20 cellular contexts compared by ENCODE assay signal in the genomic region with DNA sequence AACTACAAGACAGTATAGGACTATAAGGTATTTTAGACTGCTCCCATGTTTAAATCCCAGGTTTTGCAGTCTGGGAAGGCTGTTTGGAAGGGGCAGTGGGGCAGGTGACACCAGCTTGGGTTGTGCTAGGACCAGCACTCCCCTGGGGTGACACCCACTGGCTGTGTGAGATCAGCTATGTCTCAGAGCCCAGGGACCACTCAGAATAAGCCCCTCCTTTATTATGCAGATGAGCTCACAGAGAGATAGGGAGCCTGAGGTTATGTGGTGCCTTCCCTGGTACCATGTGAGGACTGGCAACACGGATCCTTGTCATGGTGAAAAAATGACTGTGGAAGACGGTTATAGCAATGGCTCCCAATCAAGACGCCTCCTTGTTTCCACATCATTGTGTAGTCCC.
A peak's percentile ranks its signal among the peaks of the same experiment; 100 is the strongest.
DNase-seq lines count a peak whose midpoint lies in the region; ATAC-seq, FAIRE-seq and TF ChIP-seq lines count a peak whose summit lies in the region.
"Had no signal": no experiment of that assay in that cellular context is flagged by ENCODE, and none has a peak within 500 bp of the region (broad histone marks: within the 10 kb centered on the region; RNA-seq: fewer than 3 reads in every experiment).

No MANE protein-coding gene starts in this region.

- H3K4me2 ChIP-seq in PC-3 (ENCODE audit: low read length) (no peak overlapping the region), K562 (ENCODE audit: insufficient read depth, low read length) (no peak overlapping the region)

- H4K20me1 ChIP-seq in PC-3 (ENCODE audit: low read length) (no peaks in the 10 kb centered on the region), K562 (replicated peaks; ENCODE audit: control insufficient read depth, insufficient read depth, low read length) (no peaks in the 10 kb centered on the region)

- no peaks in the 10 kb centered on the region for H3K36me3 Mint-ChIP-seq in activated T-cell treated with anti-CD3 and anti-CD28 coated beads, Interleukin-2, amount 50 U/mL, for 72 hours (ENCODE audit: insufficient read depth in 2 of 2)

- peak; percentile 35 to 57 for ATAC-seq in activated T-cell treated with anti-CD3 and anti-CD28 coated beads, Interleukin-2, amount 50 U/mL, for 72 hours (replicated peaks in 1 of 2)
- peak; percentile 38 for ATAC-seq in PC-3
- peak; percentile 84 for ATAC-seq in K562
- ATAC-seq in HG02642 (IDR thresholded peaks at IDR 0.05; ENCODE audit: poor library complexity, unreplicated experiment), result no peak
- no peak for ATAC-seq in Right ventricle myocardium inferior
- ATAC-seq: HepG2 had no signal

- H3K27me3 Mint-ChIP-seq in activated T-cell treated with anti-CD3 and anti-CD28 coated beads, Interleukin-2, amount 50 U/mL, for 72 hours (ENCODE audit: low read depth), result peaks cover 20% of the 10 kb centered on the region

- intact Hi-C loops in PC-3 (cut with micrococcal nuclease) (no loop called here), K562 (cut with micrococcal nuclease) (no loop called here), Right ventricle myocardium inferior (cut with DNase I) (no loop called here)

- H3K9ac ChIP-seq in PC-3 (ENCODE audit: low read length) (no peak overlapping the region), K562 (ENCODE audit: insufficient read depth in 1 of 2, low read depth in 2 of 2, low read length in 2 of 2) (no peak overlapping the region)

- H3K4me1 ChIP-seq in PC-3 (ENCODE audit: insufficient read depth, low read length) (peaks cover 1% of the 10 kb centered on the region; the same call in 1 of the 2 replicates), K562 (replicated peaks in 1 of 2; ENCODE audit: control insufficient read depth in 2 of 2, insufficient read depth in 2 of 2, low read length in 2 of 2) (peaks cover 0 to 1% of the 10 kb centered on the region in 2 experiments; a peak in 2 of 5 replicates)

- H3K27ac Mint-ChIP-seq in activated T-cell treated with anti-CD3 and anti-CD28 coated beads, Interleukin-2, amount 50 U/mL, for 72 hours, result no peak overlapping the region
- H3K27ac Mint-ChIP-seq: HFFc6 had no signal

- H3K27me3 ChIP-seq in PC-3 (ENCODE audit: low read length), result no peaks in the 10 kb centered on the region
- H3K27me3 ChIP-seq in K562 (ENCODE audit: control insufficient read depth in 2 of 2, insufficient read depth in 2 of 2, low read length in 2 of 2), result peaks cover 9 to 34% of the 10 kb centered on the region in 2 experiments

- in situ Hi-C loops in K562 (cut with MboI), result no loop called here

- H3K27ac ChIP-seq in PC-3 (ENCODE audit: low read length) (no peak overlapping the region), K562 (ENCODE audit: extremely low read depth, low read depth, low read length) (no peak overlapping the region)
- H3K27ac ChIP-seq: C4-2B, RWPE1 had no signal

- H3K9me2 ChIP-seq in PC-3 (replicated peaks; ENCODE audit: low read length), result no peaks in the 10 kb centered on the region

- DNase-seq in activated T-cell treated with anti-CD3 and anti-CD28 coated beads, Interleukin-2, amount 50 U/mL, for 72 hours, result no peak
- no peak for DNase-seq in activated T-cell treated with anti-CD3 and anti-CD28 coated beads, Interleukin-2, amount 50 U/mL, for 48 hours
- DNase-seq in PC-3 (no peak), K562 (ENCODE audit: extremely low read depth in 1 of 4, low spot score in 3 of 4) (peak in 3 of 4 experiments; percentile 18 to 62 (median 56)), Right ventricle myocardium inferior (ENCODE audit: missing footprints) (no peak), AG08395 (ENCODE audit: low spot score) (no peak)
- DNase-seq: GDM1, HFFc6, KG1, NCI-H1436, NCI-H2029 treated with DMSO at 0.1 percent for 48 hours, NCI-H2171 treated with DMSO at 0.1 percent for 48 hours, NCI-H446, NCI-H69, T-helper 1 cell had no signal

- H3K36me3 ChIP-seq in PC-3 (ENCODE audit: low read depth, low read length), result no peaks in the 10 kb centered on the region
- no peaks in the 10 kb centered on the region for H3K36me3 ChIP-seq in K562 (ENCODE audit: control insufficient read depth, insufficient read depth, low read length)

- no peak for TF ChIP-seq POLR2A in K562 (conservative IDR thresholded peaks at IDR 0.05)

- no peak for TF ChIP-seq CTCF in PC-3 (conservative IDR thresholded peaks at IDR 0.05; ENCODE audit: low read depth, low read length)
- TF ChIP-seq CTCF in K562 (IDR thresholded peaks at IDR 0.05 in 2 of 3, conservative IDR thresholded peaks at IDR 0.05 in 1 of 3; ENCODE audit: insufficient read depth in 2 of 3, low read depth in 1 of 3, low read length in 3 of 3), result no peak

- no peaks in the 10 kb centered on the region for H3K79me2 ChIP-seq in PC-3 (ENCODE audit: low read length)
- no peaks in the 10 kb centered on the region for H3K79me2 ChIP-seq in K562 (ENCODE audit: control insufficient read depth, insufficient read depth, low read length)

- no peak for TF ChIP-seq EP300 in K562 (IDR thresholded peaks at IDR 0.05; ENCODE audit: low read length)

- WGBS in K562 (ENCODE audit: insufficient coverage, low coverage, missing lambda C conversion rate), result 6% methylated on average over 3 of the region's 3 CpGs

- no peaks in the 10 kb centered on the region for H3F3A ChIP-seq in PC-3 (ENCODE audit: low read length, unreplicated experiment)

- no peaks in the 10 kb centered on the region for H3K4me1 Mint-ChIP-seq in activated T-cell treated with anti-CD3 and anti-CD28 coated beads, Interleukin-2, amount 50 U/mL, for 72 hours (ENCODE audit: low read depth)

- TF ChIP-seq RAD21 in K562 (CRISPR knock-in tag; conservative IDR thresholded peaks at IDR 0.05 in 1 of 2, IDR thresholded peaks at IDR 0.05 in 1 of 2), result no peak

- H3K4me3 Mint-ChIP-seq in activated T-cell treated with anti-CD3 and anti-CD28 coated beads, Interleukin-2, amount 50 U/mL, for 72 hours, result no peak overlapping the region
- H3K4me3 Mint-ChIP-seq: HFFc6 had no signal

- H3K9me1 ChIP-seq in K562 (ENCODE audit: control insufficient read depth, insufficient read depth, low read length), result peaks cover 3% of the 10 kb centered on the region

- CTCF ChIA-PET in PC-3 (lab: Charles Lee), result interaction anchor here (1.0 kb wide), 1 partner anchor 27 kb away, joined by 3 read pairs; no protein-coding TSS in a partner anchor
- CTCF ChIA-PET in K562 (lab: Yijun Ruan, JAX; ENCODE audit: low intra/inter-chr PET ratio), result no interaction called here

- no peaks in the 10 kb centered on the region for H3K9me3 ChIP-seq in PC-3 (ENCODE audit: low read length)
- no peaks in the 10 kb centered on the region for H3K9me3 ChIP-seq in K562 (replicated peaks; ENCODE audit: control insufficient read depth, insufficient read depth, low read depth, low read length)

- FAIRE-seq in K562 (lab: Jason Lieb, UNC), result no peak
- FAIRE-seq: H54, HepG2 had no signal

- no peak overlapping the region for H2AFZ ChIP-seq in PC-3 (ENCODE audit: low read length)
- H2AFZ ChIP-seq in K562 (ENCODE audit: low read depth, low read length), result peak overlapping the region; percentile 16; the same call in 1 of the 2 replicates

- no TSS peak for BruUV-seq in PC-3 (replicated peaks; lab: Mats Ljungman, UMichigan)
- BruUV-seq in K562 (replicated peaks; lab: Mats Ljungman, UMichigan), result no TSS peak

- POLR2A ChIA-PET in PC-3 (lab: Charles Lee; ENCODE audit: unreplicated experiment), result no interaction called here
- POLR2A ChIA-PET in K562 (lab: Yijun Ruan, JAX), result interaction anchor here (0.6 to 1.2 kb wide), 4 partner anchors 15 to 29 kb away, joined by 3 to 4 read pairs (median 4); no protein-coding TSS in a partner anchor

- H3K9me3 Mint-ChIP-seq in activated T-cell treated with anti-CD3 and anti-CD28 coated beads, Interleukin-2, amount 50 U/mL, for 72 hours, result peaks cover 0 to 3% of the 10 kb centered on the region in 2 donors
- H3K9me3 Mint-ChIP-seq: HFFc6 had no signal

- H3K4me3 ChIP-seq in PC-3 (ENCODE audit: low read length) (no peak overlapping the region), K562 (no peak overlapping the region)

TF ChIP-seq in K562, 482 proteins besides CTCF, POLR2A, EP300 and RAD21 (continues in another document):
- no peak for TF ChIP-seq SMAD3 (CRISPR knock-in tag; conservative IDR thresholded peaks at IDR 0.05)
- TF ChIP-seq CBX1 (IDR thresholded peaks at IDR 0.05; ENCODE audit: low read depth), result no peak
- no peak for TF ChIP-seq ZNF778 (CRISPR knock-in tag; IDR thresholded peaks at IDR 0.05)
- TF ChIP-seq ETV5 (CRISPR knock-in tag; IDR thresholded peaks at IDR 0.05; ENCODE audit: low read depth), result no peak
- TF ChIP-seq, protein P1, sequence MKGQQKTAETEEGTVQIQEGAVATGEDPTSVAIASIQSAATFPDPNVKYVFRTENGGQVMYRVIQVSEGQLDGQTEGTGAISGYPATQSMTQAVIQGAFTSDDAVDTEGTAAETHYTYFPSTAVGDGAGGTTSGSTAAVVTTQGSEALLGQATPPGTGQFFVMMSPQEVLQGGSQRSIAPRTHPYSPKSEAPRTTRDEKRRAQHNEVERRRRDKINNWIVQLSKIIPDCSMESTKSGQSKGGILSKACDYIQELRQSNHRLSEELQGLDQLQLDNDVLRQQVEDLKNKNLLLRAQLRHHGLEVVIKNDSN (CRISPR knock-in tag; IDR thresholded peaks at IDR 0.05), result no peak
- TF ChIP-seq, protein P2, sequence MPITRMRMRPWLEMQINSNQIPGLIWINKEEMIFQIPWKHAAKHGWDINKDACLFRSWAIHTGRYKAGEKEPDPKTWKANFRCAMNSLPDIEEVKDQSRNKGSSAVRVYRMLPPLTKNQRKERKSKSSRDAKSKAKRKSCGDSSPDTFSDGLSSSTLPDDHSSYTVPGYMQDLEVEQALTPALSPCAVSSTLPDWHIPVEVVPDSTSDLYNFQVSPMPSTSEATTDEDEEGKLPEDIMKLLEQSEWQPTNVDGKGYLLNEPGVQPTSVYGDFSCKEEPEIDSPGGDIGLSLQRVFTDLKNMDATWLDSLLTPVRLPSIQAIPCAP (CRISPR knock-in tag; IDR thresholded peaks at IDR 0.05; ENCODE audit: borderline replicate concordance), result no peak
- TF ChIP-seq ZNF431 (CRISPR knock-in tag; IDR thresholded peaks at IDR 0.05), result no peak
- TF ChIP-seq, protein P3, sequence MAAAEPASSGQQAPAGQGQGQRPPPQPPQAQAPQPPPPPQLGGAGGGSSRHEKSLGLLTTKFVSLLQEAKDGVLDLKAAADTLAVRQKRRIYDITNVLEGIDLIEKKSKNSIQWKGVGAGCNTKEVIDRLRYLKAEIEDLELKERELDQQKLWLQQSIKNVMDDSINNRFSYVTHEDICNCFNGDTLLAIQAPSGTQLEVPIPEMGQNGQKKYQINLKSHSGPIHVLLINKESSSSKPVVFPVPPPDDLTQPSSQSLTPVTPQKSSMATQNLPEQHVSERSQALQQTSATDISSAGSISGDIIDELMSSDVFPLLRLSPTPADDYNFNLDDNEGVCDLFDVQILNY (CRISPR knock-in tag; IDR thresholded peaks at IDR 0.05), result no peak
- TF ChIP-seq ILK (tag; IDR thresholded peaks at IDR 0.05; ENCODE audit: borderline replicate concordance, low read depth), result no peak
- no peak for TF ChIP-seq TSC22D4 (tag; IDR thresholded peaks at IDR 0.05)

Comparison
In these comparisons a context has a peak if more than half of its experiments do, and no peak if none do; other contexts are left out.
1. ATAC-seq: peak in activated T-cell treated with anti-CD3 and anti-CD28 coated beads, Interleukin-2, amount 50 U/mL, for 72 hours (2 of 2), PC-3 (single experiment) and K562 (single experiment); none in HG02642 (single experiment) and Right ventricle myocardium inferior (single experiment).
2. DNase-seq: peak in K562 (3 of 4); none in activated T-cell treated with anti-CD3 and anti-CD28 coated beads, Interleukin-2, amount 50 U/mL, for 72 hours (0 of 2), activated T-cell treated with anti-CD3 and anti-CD28 coated beads, Interleukin-2, amount 50 U/mL, for 48 hours (0 of 2), PC-3 (single experiment), Right ventricle myocardium inferior (single experiment) and AG08395 (single experiment).